Comparison of ENCODE assay signal across 9 cellular contexts in genomic region chr17:75691371-75692290, GRCh38. TPM values are rescaled to one million over a fixed set of nuclear protein-coding genes. Genes with fewer than 3 reads are reported as not detected.
DNase-seq lines count a peak whose midpoint lies in the region; ATAC-seq and TF ChIP-seq lines count a peak whose summit lies in the region.
"Had no signal": no experiment of that assay in that cellular context is flagged by ENCODE, and none has a peak within 500 bp of the region (broad histone marks: within the 10 kb centered on the region; RNA-seq: fewer than 3 reads in every experiment).

No MANE protein-coding gene starts in this region.

- H3K79me2 ChIP-seq in ACC112 (ENCODE audit: control insufficient read depth, insufficient read depth, low read length, unreplicated experiment), result peaks cover 55% of the 10 kb centered on the region

- no peak for TF ChIP-seq CTCF in brain microvascular endothelial cell (IDR thresholded peaks at IDR 0.05; ENCODE audit: low read depth, low read length, missing control alignments)
- no peak for TF ChIP-seq CTCF in neural crest cell (conservative IDR thresholded peaks at IDR 0.05)
- TF ChIP-seq CTCF in ascending aorta (IDR thresholded peaks at IDR 0.05), result no peak
- TF ChIP-seq CTCF in lower leg skin (IDR thresholded peaks at IDR 0.05), result no peak

- H3K4me1 Mint-ChIP-seq in neural crest cell, result peaks cover 57% of the 10 kb centered on the region

- in situ Hi-C loops in brain microvascular endothelial cell (cut with HindIII; ENCODE audit: low pct_ligation_motif_present, low sequenced_read_pairs), result no loop called here

- no peak overlapping the region for H3K4me3 Mint-ChIP-seq in neural crest cell

- H3K27me3 Mint-ChIP-seq in neural crest cell (ENCODE audit: low read depth), result no peaks in the 10 kb centered on the region

- H3K27ac ChIP-seq in ACC112 (ENCODE audit: low read depth, low read length), result peak overlapping the region; percentile 80; the same call in 1 of the 2 replicates
- peak overlapping the region; percentile 11 for H3K27ac ChIP-seq in brain microvascular endothelial cell
- no peak overlapping the region for H3K27ac ChIP-seq in ascending aorta

- no peak overlapping the region for H3K4me3 ChIP-seq in ACC112 (ENCODE audit: low read depth, low read length)
- no peak overlapping the region for H3K4me3 ChIP-seq in brain microvascular endothelial cell (ENCODE audit: low read depth, low read length)
- no peak overlapping the region for H3K4me3 ChIP-seq in ascending aorta
- no peak overlapping the region for H3K4me3 ChIP-seq in lower leg skin (ENCODE audit: low read depth, poor library complexity, severe bottlenecking)

- H3K4me1 ChIP-seq in ACC112 (ENCODE audit: control insufficient read depth, insufficient read depth, low read length, unreplicated experiment), result peaks cover 80% of the 10 kb centered on the region
- H3K4me1 ChIP-seq in ascending aorta, result peaks cover 0 to 2% of the 10 kb centered on the region in 2 donors

- no peaks in the 10 kb centered on the region for H3K36me3 ChIP-seq in ACC112 (ENCODE audit: insufficient read depth, low read length)
- H3K36me3 ChIP-seq in brain microvascular endothelial cell (replicated peaks), result peaks cover 15% of the 10 kb centered on the region
- peaks cover 33 to 49% of the 10 kb centered on the region in 2 donors for H3K36me3 ChIP-seq in ascending aorta

- H3K9me3 Mint-ChIP-seq in neural crest cell, result no peaks in the 10 kb centered on the region

- intact Hi-C loops in ascending aorta (cut with DNase I) (no loop called here), lower leg skin (cut with DNase I; ENCODE audit: low total_unique reads) (no loop called here)

- peaks cover 4% of the 10 kb centered on the region for H3K36me3 Mint-ChIP-seq in neural crest cell (ENCODE audit: low read depth)

- H3K27me3 ChIP-seq in ACC112 (ENCODE audit: insufficient read depth, low read length) (no peaks in the 10 kb centered on the region), brain microvascular endothelial cell (replicated peaks) (no peaks in the 10 kb centered on the region), ascending aorta (no peaks in the 10 kb centered on the region)

- no peak for TF ChIP-seq POLR2A in lower leg skin (IDR thresholded peaks at IDR 0.05)

- no peak for ATAC-seq in GM21619 (IDR thresholded peaks at IDR 0.05; ENCODE audit: unreplicated experiment)
- ATAC-seq: activated CD4-positive, CD25-positive, alpha-beta regulatory T cell treated with anti-CD3 and anti-CD28 coated beads, Interleukin-2, amount 50 U/mL, for 24 hours had no signal

- H2AFZ ChIP-seq in ACC112 (ENCODE audit: low read length, unreplicated experiment), result no peak overlapping the region

- WGBS in lower leg skin, 2 donors, result 58 to 72% methylated on average over 11 to 13 of the region's 13 CpGs

- peak overlapping the region; percentile 78 for H3K27ac Mint-ChIP-seq in neural crest cell (ENCODE audit: unreplicated experiment)

- DNase-seq in LHCN-M2 (ENCODE audit: low read depth) (peak; percentile 82), brain microvascular endothelial cell (no peak), neural crest cell (ENCODE audit: low read depth, low spot score) (no peak), NCI-H1048 (lab: John Stamatoyannopoulos, UW) (no peak), ascending aorta (ENCODE audit: low spot score in 2 of 2) (no peak), lower leg skin (ENCODE audit: low spot score in 2 of 2) (no peak)

- H3K9me3 ChIP-seq in ascending aorta, result no peaks in the 10 kb centered on the region

RNA-seq across cellular contexts. Expression of gene SAP30BP, which starts 24.5 kb away (rescaled TPM):
- total RNA-seq in LHCN-M2 (2014; rRNA removed) (58.4 and 63.3 TPM in 2 replicates), neural crest cell (113 and 123 TPM in 2 replicates), ascending aorta (70.9 TPM), lower leg skin (10 to 100 TPM; 54.0 to 85.1 (median 74.1) TPM)
- 83.4 TPM for polyA plus RNA-seq in LHCN-M2 (2012)

RNA-seq across cellular contexts. Expression of gene RECQL5, which starts 24.7 kb away (rescaled TPM):
- total RNA-seq in LHCN-M2 (2014; rRNA removed) (14.5 and 31.3 TPM in 2 replicates), neural crest cell (47.3 and 47.5 TPM in 2 replicates), ascending aorta (7.6 TPM), lower leg skin (10 to 100 TPM; 50.8 to 76.3 (median 60.5) TPM)
- 11.7 TPM for polyA plus RNA-seq in LHCN-M2 (2012)

RNA-seq across cellular contexts. Expression of gene ITGB4, which starts 29.6 kb away (rescaled TPM):
- total RNA-seq in LHCN-M2 (2014; rRNA removed) (0.17 and 5.5 TPM in 2 replicates), neural crest cell (0.64 and 1.4 TPM in 2 replicates), ascending aorta (152 TPM), lower leg skin (100 to 1,000 TPM; 371 to 689 (median 435) TPM)
- 2.7 TPM for polyA plus RNA-seq in LHCN-M2 (2012)

RNA-seq across cellular contexts. Expression of gene SMIM5, which starts 58.4 kb away (rescaled TPM):
- total RNA-seq in LHCN-M2 (2014; rRNA removed) (0.17 and 0.90 TPM in 2 replicates), neural crest cell (0.32 TPM in 1 of 2 replicates, not detected in the other), ascending aorta (not detected), lower leg skin (10 to 100 TPM in 1 of 4 donors, 1 to 10 TPM in 3; 7.1 to 11.9 (median 9.5) TPM)
- 0.26 TPM for polyA plus RNA-seq in LHCN-M2 (2012)

Comparison
In these comparisons a context has a peak if more than half of its experiments do, and no peak if none do; other contexts are left out.
1. H3K27ac ChIP-seq: peak in ACC112 (single experiment) and brain microvascular endothelial cell (single experiment); none in ascending aorta (0 of 2).
2. RNA of gene ITGB4, which starts 29.6 kb away (total RNA-seq): 371 to 689 TPM in lower leg skin and 152 TPM in ascending aorta (single experiment); 0.64 to 1.4 TPM in neural crest cell and 0.17 to 5.5 TPM in LHCN-M2; every median in the first group is over 10 times any median in the second.